9 cellular contexts compared by ENCODE assay signal in genomic region chr3:195720831-195721594, GRCh38. TPM values are rescaled to one million over a fixed set of nuclear protein-coding genes. Genes with fewer than 3 reads are reported as not detected.
DNase-seq lines count a peak whose midpoint lies in the region; ATAC-seq, FAIRE-seq and TF ChIP-seq lines count a peak whose summit lies in the region.
"Not testable (repeated sequence)": the region's sequence is repeated elsewhere in the genome, so short reads cannot be mapped to it uniquely, and the experiment has no call there.
"Had no signal": no experiment of that assay in that cellular context is flagged by ENCODE, and none has a peak within 500 bp of the region (broad histone marks: within the 10 kb centered on the region; RNA-seq: fewer than 3 reads in every experiment).

Gene MUC20 (plus strand): TSS chr3:195720978. CDS start chr3:195721008, 30 bp downstream.

- not testable (repeated sequence) for TF ChIP-seq POLR2A in breast epithelium (IDR thresholded peaks at IDR 0.05); esophagus squamous epithelium (IDR thresholded peaks at IDR 0.05); right lobe of liver (IDR thresholded peaks at IDR 0.05); stomach (IDR thresholded peaks at IDR 0.05)

- intact Hi-C loops in activated CD8-positive, alpha-beta T cell treated with anti-CD3 and anti-CD28 coated beads for 36 hours (cut with micrococcal nuclease): loop anchor here (2.0 kb wide), 1 partner anchor 106 kb away; no protein-coding TSS in a partner anchor
- intact Hi-C loops in breast epithelium (cut with DNase I; ENCODE audit: low total_unique reads); esophagus squamous epithelium (cut with DNase I); right lobe of liver (cut with DNase I); stomach (cut with DNase I; ENCODE audit: low total_unique reads): not testable (repeated sequence)
- intact Hi-C loops in pancreas (cut with DNase I): loop anchor here in 1 of 3 donors (2.0 kb wide), 1 partner anchor 100 kb away; no protein-coding TSS in a partner anchor

- not testable (repeated sequence) for H3K4me1 Mint-ChIP-seq in activated CD8-positive, alpha-beta T cell treated with anti-CD3 and anti-CD28 coated beads for 36 hours (ENCODE audit: low read depth)

- not testable (repeated sequence) for H3K4me1 ChIP-seq in breast epithelium, pancreas
- peaks cover 9 to 54% (median 10%) of the 10 kb centered on the region in 3 donors for H3K4me1 ChIP-seq in esophagus squamous epithelium
- H3K4me1 ChIP-seq in right lobe of liver: peaks cover 0 to 13% (median 4%) of the 10 kb centered on the region in 4 donors
- H3K4me1 ChIP-seq in stomach: peaks cover 5 to 22% (median 10%) of the 10 kb centered on the region in 4 donors

- peak; percentile 7 for DNase-seq in GM10248 (ENCODE audit: extremely low spot score)
- DNase-seq in activated CD8-positive, alpha-beta T cell treated with anti-CD3 and anti-CD28 coated beads for 36 hours; esophagus squamous epithelium (lab: John Stamatoyannopoulos, UW): not testable (repeated sequence)
- peak in 1 of 2 donors; percentile 46 for DNase-seq in breast epithelium (ENCODE audit: low spot score in 2 of 2)
- DNase-seq in right lobe of liver: peak in 1 of 3 donors; percentile 66
- peak in 5 of 6 donors; percentile 36 to 75 (median 50) for DNase-seq in pancreas
- DNase-seq in stomach: peak; percentile 31

- H3K9me3 ChIP-seq in breast epithelium, esophagus squamous epithelium, right lobe of liver, pancreas, stomach: not testable (repeated sequence)

- peak; percentile 40 for ATAC-seq in activated CD8-positive, alpha-beta T cell treated with anti-CD3 and anti-CD28 coated beads for 36 hours
- ATAC-seq in right lobe of liver: not testable (repeated sequence)
- peak; percentile 76 to 88 (median 82) for ATAC-seq in pancreas

- H3K36me3 ChIP-seq in breast epithelium, esophagus squamous epithelium, right lobe of liver, pancreas, stomach: not testable (repeated sequence)

- peak within 1 kb of the TSS in 1 of 2 donors; percentile 46 for H3K27ac ChIP-seq in breast epithelium
- peak within 1 kb of the TSS; percentile 44 to 85 (median 71) for H3K27ac ChIP-seq in esophagus squamous epithelium
- H3K27ac ChIP-seq in right lobe of liver: peak within 1 kb of the TSS in 2 of 3 donors; percentile 26 to 47
- peak within 1 kb of the TSS; percentile 55 to 77 (median 70) for H3K27ac ChIP-seq in pancreas
- H3K27ac ChIP-seq in stomach: peak within 1 kb of the TSS in 3 of 5 donors; percentile 13 to 53 (median 19)

- not testable (repeated sequence) for H3K27ac Mint-ChIP-seq in activated CD8-positive, alpha-beta T cell treated with anti-CD3 and anti-CD28 coated beads for 36 hours

- H3K36me3 Mint-ChIP-seq in activated CD8-positive, alpha-beta T cell treated with anti-CD3 and anti-CD28 coated beads for 36 hours (ENCODE audit: low read depth): not testable (repeated sequence)

- TF ChIP-seq CTCF in GM10248 (IDR thresholded peaks at IDR 0.05; ENCODE audit: control extremely low read depth, extremely low read depth, low read depth, missing control alignments); activated CD8-positive, alpha-beta T cell treated with anti-CD3 and anti-CD28 coated beads for 36 hours (IDR thresholded peaks at IDR 0.05); breast epithelium (IDR thresholded peaks at IDR 0.05); esophagus squamous epithelium (IDR thresholded peaks at IDR 0.05); right lobe of liver (IDR thresholded peaks at IDR 0.05); pancreas (IDR thresholded peaks at IDR 0.05); stomach (IDR thresholded peaks at IDR 0.05): not testable (repeated sequence)

- WGBS in esophagus squamous epithelium, 2 donors: 64 to 68% methylated on average over 4 to 6 of the region's 17 CpGs
- 80% methylated on average over 4 of the region's 17 CpGs for WGBS in right lobe of liver (ENCODE audit: insufficient coverage, low coverage, low lambda C conversion rate, missing lambda C conversion rate)
- WGBS in pancreas, 2 donors: 35 to 42% methylated on average over 13 of the region's 17 CpGs
- WGBS in stomach, 5 donors: 25 to 56% (median 28%) methylated on average over 4 to 14 of the region's 17 CpGs

- H3K27me3 ChIP-seq in breast epithelium, esophagus squamous epithelium, right lobe of liver, pancreas, stomach: not testable (repeated sequence)

- CTCF ChIA-PET in GM10248 (lab: Yijun Ruan, JAX): interaction anchor here (1.1 to 1.5 kb wide), 2 partner anchors 13 to 130 kb away, joined by 5 to 6 read pairs; no protein-coding TSS in a partner anchor
- CTCF ChIA-PET in activated CD8-positive, alpha-beta T cell treated with anti-CD3 and anti-CD28 coated beads for 36 hours (lab: Charles Lee): interaction anchor here (0.9 to 1.8 kb wide), 4 partner anchors 17 to 174 kb away, joined by 3 to 12 read pairs (median 4); no protein-coding TSS in a partner anchor

- not testable (repeated sequence) for FAIRE-seq in pancreas (lab: Jason Lieb, UNC)

- H3K4me3 Mint-ChIP-seq in activated CD8-positive, alpha-beta T cell treated with anti-CD3 and anti-CD28 coated beads for 36 hours: not testable (repeated sequence)

- not testable (repeated sequence) for H3K27me3 Mint-ChIP-seq in activated CD8-positive, alpha-beta T cell treated with anti-CD3 and anti-CD28 coated beads for 36 hours

- not testable (repeated sequence) for H3K9me3 Mint-ChIP-seq in activated CD8-positive, alpha-beta T cell treated with anti-CD3 and anti-CD28 coated beads for 36 hours

- not testable (repeated sequence) for TF ChIP-seq EP300 in stomach (IDR thresholded peaks at IDR 0.05)

- H3K4me3 ChIP-seq in breast epithelium (peak within 1 kb of the TSS in 1 of 3 donors; percentile 28), esophagus squamous epithelium (peak within 1 kb of the TSS in 3 of 4 donors; percentile 8 to 20 (median 20)), pancreas (peak within 1 kb of the TSS in 2 of 4 donors; percentile 20 to 26), stomach (peak within 1 kb of the TSS in 3 of 4 donors; percentile 12 to 25 (median 14))
- H3K4me3 ChIP-seq in right lobe of liver: not testable (repeated sequence)

- POLR2A ChIA-PET in GM10248 (lab: Yijun Ruan, JAX): interaction anchor here (0.6 kb wide), 1 partner anchor 9 kb away, joined by 3 read pairs; no protein-coding TSS in a partner anchor
- POLR2A ChIA-PET in activated CD8-positive, alpha-beta T cell treated with anti-CD3 and anti-CD28 coated beads for 36 hours (lab: Charles Lee): interaction anchor here (0.6 to 1.8 kb wide), 3 partner anchors 17 to 107 kb away, joined by 3 to 5 read pairs (median 4); no protein-coding TSS in a partner anchor

RNA-seq across cellular contexts. Expression of gene MUC20, which starts in this region (rescaled TPM):
- total RNA-seq in activated CD8-positive, alpha-beta T cell treated with anti-CD3 and anti-CD28 coated beads for 36 hours: under 1 TPM; 0.20 to 0.65 TPM
- total RNA-seq in breast epithelium (10 to 100 TPM in 2 of 3 donors, 1 to 10 TPM in 1; 2.7 to 24.3 (median 20.1) TPM), esophagus squamous epithelium (10 to 100 TPM; 14.1 to 64.1 (median 25.7) TPM), right lobe of liver (10 to 100 TPM in 4 of 6 experiments, 1 to 10 TPM in 2; 1.9 to 40.7 (median 22.6) TPM), pancreas (10 to 100 TPM in 2 of 6 donors, 1 to 10 TPM in 4; 5.2 to 35.9 (median 8.5) TPM), stomach (10 to 100 TPM in 3 of 5 donors, 1 to 10 TPM in 2; 4.0 to 64.8 (median 38.8) TPM)
- polyA plus RNA-seq in pancreas (10 to 100 TPM; 28.8 to 30.4 TPM), stomach (10 to 100 TPM in 2 of 3 donors, 1 to 10 TPM in 1; 3.8 to 20.2 (median 13.9) TPM)
- total RNA-seq: GM23248, SJSA1 had no signal
- polyA plus RNA-seq: GM23248 had no signal

Comparison
In these comparisons a context has a peak if more than half of its experiments do, and no peak if none do; other contexts are left out.
1. Peak in ATAC-seq in activated CD8-positive, alpha-beta T cell treated with anti-CD3 and anti-CD28 coated beads for 36 hours; RNA of the gene not detected or under 1 TPM.